In genomic region chr19:7715671-7716070, GRCh38 we compare ENCODE assay signal across 14 cellular contexts. TPM values are rescaled to one million over a fixed set of nuclear protein-coding genes. Genes with fewer than 3 reads are reported as not detected.
DNase-seq lines count a peak whose midpoint lies in the region; ATAC-seq and TF ChIP-seq lines count a peak whose summit lies in the region.
"Had no signal": no experiment of that assay in that cellular context is flagged by ENCODE, and none has a peak within 500 bp of the region (broad histone marks: within the 10 kb centered on the region; RNA-seq: fewer than 3 reads in every experiment).

No MANE protein-coding gene starts in this region.

- H4K20me1 ChIP-seq in BLaER1 treated with 17β-estradiol and CSF1 and Interleukin-3, amounts not matched to agents 10 nM and 100 nM, result no peaks in the 10 kb centered on the region

- no peaks in the 10 kb centered on the region for H3K36me3 ChIP-seq in BLaER1 treated with 17β-estradiol and CSF1 and Interleukin-3, amounts not matched to agents 10 nM and 100 nM
- H3K36me3 ChIP-seq: HAP-1 had no signal

- no peaks in the 10 kb centered on the region for H3K36me3 Mint-ChIP-seq in T-helper 17 cell (ENCODE audit: low read depth)
- H3K36me3 Mint-ChIP-seq in dendritic cell treated with granulocyte-macrophage colony-stimulating factor and Interleukin-4, amounts not matched to agents 40 ng/mL and 50 ng/mL, for 4 days (ENCODE audit: low read depth), result no peaks in the 10 kb centered on the region
- peaks cover 6% of the 10 kb centered on the region for H3K36me3 Mint-ChIP-seq in stimulated activated memory B cell treated with anti-CD40 and anti-IgM and Interleukin-4, amounts not matched to agents 10 μg/mL and 1 μg/mL and 100 μg/mL, for 72 hours
- H3K36me3 Mint-ChIP-seq: CD4-positive, alpha-beta memory T cell had no signal

- H3K4me1 Mint-ChIP-seq in T-helper 17 cell, result peaks cover 1% of the 10 kb centered on the region
- peaks cover 48% of the 10 kb centered on the region for H3K4me1 Mint-ChIP-seq in dendritic cell treated with granulocyte-macrophage colony-stimulating factor and Interleukin-4, amounts not matched to agents 40 ng/mL and 50 ng/mL, for 4 days (ENCODE audit: low read depth)
- peaks cover 55% of the 10 kb centered on the region for H3K4me1 Mint-ChIP-seq in stimulated activated memory B cell treated with anti-CD40 and anti-IgM and Interleukin-4, amounts not matched to agents 10 μg/mL and 1 μg/mL and 100 μg/mL, for 72 hours

- peaks cover 11 to 38% (median 16%) of the 10 kb centered on the region in 11 experiments for H3K9me3 ChIP-seq in BLaER1 treated with 17β-estradiol and CSF1 and Interleukin-3, amounts not matched to agents 10 nM and 100 nM (replicated peaks in 1 of 11)
- no peaks in the 10 kb centered on the region for H3K9me3 ChIP-seq in T-helper 17 cell (ENCODE audit: control insufficient read depth, low read length, poor library complexity, severe bottlenecking)
- H3K9me3 ChIP-seq: HAP-1 had no signal

- H3K4me3 Mint-ChIP-seq in T-helper 17 cell, result no peak overlapping the region
- H3K4me3 Mint-ChIP-seq in dendritic cell treated with granulocyte-macrophage colony-stimulating factor and Interleukin-4, amounts not matched to agents 40 ng/mL and 50 ng/mL, for 4 days, result no peak overlapping the region
- no peak overlapping the region for H3K4me3 Mint-ChIP-seq in stimulated activated memory B cell treated with anti-CD40 and anti-IgM and Interleukin-4, amounts not matched to agents 10 μg/mL and 1 μg/mL and 100 μg/mL, for 72 hours
- H3K4me3 Mint-ChIP-seq: CD4-positive, alpha-beta memory T cell; HFFc6 had no signal

- H3K4me1 ChIP-seq in BLaER1 treated with 17β-estradiol and CSF1 and Interleukin-3, amounts not matched to agents 10 nM and 100 nM, result peaks cover 38 to 67% (median 55%) of the 10 kb centered on the region in 10 experiments
- H3K4me1 ChIP-seq: HAP-1 had no signal

- ATAC-seq in T-helper 17 cell, result no peak
- ATAC-seq in stimulated activated memory B cell treated with anti-CD40 and anti-IgM and Interleukin-4, amounts not matched to agents 10 μg/mL and 1 μg/mL and 100 μg/mL, for 72 hours, result no peak

- H3K27ac ChIP-seq in BLaER1 treated with 17β-estradiol and CSF1 and Interleukin-3, amounts not matched to agents 10 nM and 100 nM, result peak overlapping the region in 8 of 11 experiments; percentile 17 to 70 (median 57); a peak in 10 of 22 replicates

- intact Hi-C loops in dendritic cell treated with granulocyte-macrophage colony-stimulating factor and Interleukin-4, amounts not matched to agents 40 ng/mL and 50 ng/mL, for 4 days (cut with micrococcal nuclease), result no loop called here
- intact Hi-C loops in lower leg skin (cut with DNase I; ENCODE audit: low total_unique reads), result no loop called here

- no peak for TF ChIP-seq POLR2A in lower leg skin (IDR thresholded peaks at IDR 0.05)

- 79 to 91% methylated on average over 1 of the region's 1 CpG for WGBS in lower leg skin, 2 donors

- no peak overlapping the region for H3K4me3 ChIP-seq in BLaER1 treated with 17β-estradiol and CSF1 and Interleukin-3, amounts not matched to agents 10 nM and 100 nM
- H3K4me3 ChIP-seq in lower leg skin (ENCODE audit: low read depth, poor library complexity, severe bottlenecking), result no peak overlapping the region
- H3K4me3 ChIP-seq: HAP-1 had no signal

- peak overlapping the region in 9 of 11 experiments; percentile 18 to 73 (median 53); a peak in 12 of 22 replicates for H3K4me2 ChIP-seq in BLaER1 treated with 17β-estradiol and CSF1 and Interleukin-3, amounts not matched to agents 10 nM and 100 nM

- H3K27me3 ChIP-seq in BLaER1 treated with 17β-estradiol and CSF1 and Interleukin-3, amounts not matched to agents 10 nM and 100 nM, result no peaks in the 10 kb centered on the region

- no peaks in the 10 kb centered on the region for H3K27me3 Mint-ChIP-seq in T-helper 17 cell
- no peaks in the 10 kb centered on the region for H3K27me3 Mint-ChIP-seq in dendritic cell treated with granulocyte-macrophage colony-stimulating factor and Interleukin-4, amounts not matched to agents 40 ng/mL and 50 ng/mL, for 4 days
- H3K27me3 Mint-ChIP-seq in stimulated activated memory B cell treated with anti-CD40 and anti-IgM and Interleukin-4, amounts not matched to agents 10 μg/mL and 1 μg/mL and 100 μg/mL, for 72 hours, result no peaks in the 10 kb centered on the region
- H3K27me3 Mint-ChIP-seq: CD4-positive, alpha-beta memory T cell had no signal

- peak overlapping the region; percentile 19 for H3K27ac Mint-ChIP-seq in T-helper 17 cell
- peak overlapping the region; percentile 90 for H3K27ac Mint-ChIP-seq in dendritic cell treated with granulocyte-macrophage colony-stimulating factor and Interleukin-4, amounts not matched to agents 40 ng/mL and 50 ng/mL, for 4 days
- H3K27ac Mint-ChIP-seq in stimulated activated memory B cell treated with anti-CD40 and anti-IgM and Interleukin-4, amounts not matched to agents 10 μg/mL and 1 μg/mL and 100 μg/mL, for 72 hours, result peak overlapping the region; percentile 78
- H3K27ac Mint-ChIP-seq: HFFc6 had no signal

- H3K9me3 Mint-ChIP-seq in dendritic cell treated with granulocyte-macrophage colony-stimulating factor and Interleukin-4, amounts not matched to agents 40 ng/mL and 50 ng/mL, for 4 days, result no peaks in the 10 kb centered on the region
- H3K9me3 Mint-ChIP-seq in stimulated activated memory B cell treated with anti-CD40 and anti-IgM and Interleukin-4, amounts not matched to agents 10 μg/mL and 1 μg/mL and 100 μg/mL, for 72 hours, result peaks cover 4% of the 10 kb centered on the region
- H3K9me3 Mint-ChIP-seq: HFFc6 had no signal

- DNase-seq in T-helper 17 cell, result no peak
- DNase-seq in lower leg skin (ENCODE audit: low spot score in 2 of 2), result no peak
- DNase-seq in inferior parietal cortex (ENCODE audit: extremely low spot score), result no peak
- no peak for DNase-seq in NCI-H1092 treated with DMSO at 0.1 percent for 48 hours (lab: John Stamatoyannopoulos, UW)
- DNase-seq: 8988T; AML-193; CD4-positive, alpha-beta memory T cell; DMS79; HFFc6 had no signal

- TF ChIP-seq CTCF in lower leg skin (IDR thresholded peaks at IDR 0.05), result no peak

- H3K9ac ChIP-seq in BLaER1 treated with 17β-estradiol and CSF1 and Interleukin-3, amounts not matched to agents 10 nM and 100 nM, result no peak overlapping the region

RNA-seq across cellular contexts. Expression of gene FCER2, which starts 13.7 kb away (rescaled TPM):
- 1 to 10 TPM in 1 of 2 donors, not detected in 1; 7.0 TPM for total RNA-seq in T-helper 17 cell
- not detected for total RNA-seq in lower leg skin
- total RNA-seq: CD4-positive, alpha-beta memory T cell; H1; HFFc6 had no signal

RNA-seq across cellular contexts. Expression of gene CLEC4G, which starts 16.2 kb away (rescaled TPM):
- total RNA-seq in T-helper 17 cell (not detected), lower leg skin (1 to 10 TPM in 1 of 4 donors, under 1 TPM in 1, not detected in 2; 0.36 to 2.3 TPM)
- total RNA-seq: CD4-positive, alpha-beta memory T cell; HFFc6 had no signal

RNA-seq across cellular contexts. Expression of gene CD209, which starts 31.7 kb away (rescaled TPM):
- not detected for total RNA-seq in T-helper 17 cell
- 1 to 10 TPM in 2 of 4 donors, under 1 TPM in 2; 0.55 to 2.1 (median 1.4) TPM for total RNA-seq in lower leg skin
- total RNA-seq: HFFc6 had no signal

RNA-seq across cellular contexts. Expression of gene TRAPPC5, which starts 35.0 kb away (rescaled TPM):
- 10 to 100 TPM; 55.5 to 69.8 TPM for total RNA-seq in T-helper 17 cell
- total RNA-seq in lower leg skin, result 100 to 1,000 TPM; 115 to 197 (median 143) TPM

RNA-seq across cellular contexts. Expression of gene MCEMP1, which starts 38.8 kb away (rescaled TPM):
- total RNA-seq in T-helper 17 cell, result under 1 TPM; 0.52 to 0.68 TPM
- total RNA-seq in lower leg skin, result not detected
- total RNA-seq: CD4-positive, alpha-beta memory T cell; H1; HFFc6 had no signal

Comparison
In these comparisons a context has a peak if more than half of its experiments do, and no peak if none do; other contexts are left out.
1. H3K27ac Mint-ChIP-seq: peak in every context shown above with its lines; median percentile 90 in dendritic cell treated with granulocyte-macrophage colony-stimulating factor and Interleukin-4, amounts not matched to agents 40 ng/mL and 50 ng/mL, for 4 days; 78 in stimulated activated memory B cell treated with anti-CD40 and anti-IgM and Interleukin-4, amounts not matched to agents 10 μg/mL and 1 μg/mL and 100 μg/mL, for 72 hours; 19 in T-helper 17 cell.